Comparison of ENCODE assay signal across 26 cellular contexts in the genomic region with DNA sequence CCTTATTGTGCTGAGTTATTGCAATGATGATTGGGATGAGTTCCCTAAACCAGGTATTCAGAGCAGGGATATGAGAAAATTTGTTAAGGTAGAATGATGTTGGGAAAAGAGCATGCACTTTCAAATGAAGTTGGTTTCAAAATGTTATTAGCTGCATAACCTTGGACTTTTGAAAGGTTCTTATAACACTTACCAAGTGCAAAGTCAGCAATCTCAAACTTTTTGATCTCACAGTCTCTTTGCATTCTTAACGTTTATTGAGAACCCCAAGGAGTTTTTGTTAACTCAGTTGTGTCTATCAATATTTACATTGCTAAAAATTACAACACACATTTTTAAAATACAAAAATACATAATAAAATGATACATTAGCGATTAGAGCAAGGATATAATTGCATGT.
"Had no signal": no experiment of that assay in that cellular context is flagged by ENCODE, and none has a peak within 500 bp of the region (broad histone marks: within the 10 kb centered on the region; RNA-seq: fewer than 3 reads in every experiment).

No MANE protein-coding gene starts in this region.

- H3K4me1 ChIP-seq: colonic mucosa, esophagus muscularis mucosa, esophagus squamous epithelium, gastrocnemius medialis, gastroesophageal sphincter, heart left ventricle had no signal

- H3K9me3 ChIP-seq: colonic mucosa, esophagus squamous epithelium, gastrocnemius medialis had no signal

- ATAC-seq: effector memory CD8-positive, alpha-beta T cell; esophagus mucosa; foreskin keratinocyte; gastrocnemius medialis; gastroesophageal sphincter; heart left ventricle had no signal

- H3K27ac ChIP-seq: colonic mucosa, coronary artery, dorsolateral prefrontal cortex, epithelial cell of prostate, esophagus muscularis mucosa, esophagus squamous epithelium, foreskin keratinocyte, gastrocnemius medialis, gastroesophageal sphincter, heart left ventricle had no signal

- DNase-seq: colonic mucosa; cortex of kidney; dermis blood vessel endothelial cell; dorsolateral prefrontal cortex; effector CD4-positive, alpha-beta T cell; effector CD8-positive, alpha-beta T cell; effector memory CD4-positive, alpha-beta T cell; effector memory CD8-positive, alpha-beta T cell; endodermal cell; erythroblast; esophagus squamous epithelium; foreskin fibroblast; foreskin keratinocyte; foreskin melanocyte; gastrocnemius medialis; glutamatergic neuron; head of caudate nucleus; heart left ventricle had no signal

- FAIRE-seq: colon, endometrium, endothelial cell of umbilical vein had no signal

- H3K4me3 ChIP-seq: colonic mucosa, coronary artery, dorsolateral prefrontal cortex, esophagus muscularis mucosa, esophagus squamous epithelium, gastrocnemius medialis, gastroesophageal sphincter, heart left ventricle had no signal

- H3K36me3 ChIP-seq: colonic mucosa, esophagus muscularis mucosa, esophagus squamous epithelium, gastrocnemius medialis, gastroesophageal sphincter, heart left ventricle had no signal

- H3K27me3 ChIP-seq: colonic mucosa, dorsolateral prefrontal cortex, esophagus muscularis mucosa, esophagus squamous epithelium, foreskin keratinocyte, gastrocnemius medialis, gastroesophageal sphincter, heart left ventricle had no signal
